In genomic region chr9:106310782-106311181, GRCh38 we compare ENCODE assay signal across 27 cellular contexts.
DNase-seq lines count a peak whose midpoint lies in the region; ATAC-seq, FAIRE-seq and TF ChIP-seq lines count a peak whose summit lies in the region.
"Had no signal": no experiment of that assay in that cellular context is flagged by ENCODE, and none has a peak within 500 bp of the region (broad histone marks: within the 10 kb centered on the region; RNA-seq: fewer than 3 reads in every experiment).

No MANE protein-coding gene starts in this region.

- 100% methylated on average over 1 of the region's 1 CpG; no CpG with 5 or more reads in 1 of the 2 experiments for WGBS in H1 (ENCODE audit: extremely low coverage in 1 of 2, insufficient coverage in 1 of 2, insufficient read length in 1 of 2, insufficient replicate concordance in 2 of 2, low coverage in 1 of 2, low lambda C conversion rate in 2 of 2, missing lambda C conversion rate in 1 of 2), 2 experiments
- 50 to 58% methylated on average over 1 of the region's 1 CpG for WGBS in tibial nerve, 2 donors

- no peak overlapping the region for H4K8ac ChIP-seq in H1 (ENCODE audit: extremely low read depth, insufficient read depth, low read length)

- H3K9me3 ChIP-seq in H1 (ENCODE audit: insufficient read depth in 2 of 2, low read depth in 1 of 2, low read length in 1 of 2) (0 out of 4 replicates have a peak, but pooled peaks cover 0 to 5% of the 10 kb centered on the region in 2 experiments), tibial nerve (no peaks in the 10 kb centered on the region)
- H3K9me3 ChIP-seq: tibial artery had no signal

- no peaks in the 10 kb centered on the region for H3K79me2 ChIP-seq in H1 (ENCODE audit: control insufficient read depth in 1 of 2, insufficient read depth in 2 of 2, low read length in 2 of 2)

- no peaks in the 10 kb centered on the region for H3K27me3 ChIP-seq in H1 (replicated peaks in 1 of 4; ENCODE audit: control insufficient read depth in 3 of 4, extremely low read depth in 1 of 4, insufficient read depth in 3 of 4, low read length in 3 of 4)
- no peaks in the 10 kb centered on the region for H3K27me3 ChIP-seq in tibial nerve
- H3K27me3 ChIP-seq: BLaER1 treated with 17β-estradiol and CSF1 and Interleukin-3, amounts not matched to agents 10 nM and 100 nM; tibial artery had no signal

- TF ChIP-seq CTCF in H1 (IDR thresholded peaks at IDR 0.05; ENCODE audit: control extremely low read depth in 1 of 3, insufficient read depth in 1 of 3, low read depth in 1 of 3, low read length in 3 of 3) (no peak), tibial nerve (IDR thresholded peaks at IDR 0.05) (no peak)

- POLR2A ChIA-PET in H1 (lab: Charles Lee; ENCODE audit: partially characterized antibody) = no interaction called here

- peak overlapping the region; percentile 27; the same call in 1 of the 2 replicates for H2BK20ac ChIP-seq in H1 (ENCODE audit: low read length)

- H3K36me3 ChIP-seq in H1 (ENCODE audit: control insufficient read depth in 2 of 4, insufficient read depth in 4 of 4, low read length in 3 of 4) (no peaks in the 10 kb centered on the region), tibial nerve (no peaks in the 10 kb centered on the region)
- H3K36me3 ChIP-seq: BLaER1 treated with 17β-estradiol and CSF1 and Interleukin-3, amounts not matched to agents 10 nM and 100 nM; tibial artery had no signal

- H2BK120ac ChIP-seq in H1 (replicated peaks; ENCODE audit: low read depth, low read length) = no peak overlapping the region

- H3K23ac ChIP-seq in H1 (ENCODE audit: insufficient read length) = no peak overlapping the region

- no peak overlapping the region for H3K9ac ChIP-seq in H1 (replicated peaks in 1 of 4; ENCODE audit: extremely low read depth in 1 of 4, low read depth in 3 of 4, low read length in 3 of 4)
- H3K9ac ChIP-seq: BLaER1 treated with 17β-estradiol and CSF1 and Interleukin-3, amounts not matched to agents 10 nM and 100 nM had no signal

- peak overlapping the region; percentile 35; the same call in 1 of the 2 replicates for H2AFZ ChIP-seq in H1 (ENCODE audit: low read length)

- TF ChIP-seq POLR2A in GM12891 (IDR thresholded peaks at IDR 0.05; ENCODE audit: low read depth, low read length) (no peak), H1 (IDR thresholded peaks at IDR 0.05; ENCODE audit: control extremely low read depth in 1 of 2, low read depth in 2 of 2, low read length in 2 of 2) (no peak), tibial nerve (IDR thresholded peaks at IDR 0.05) (no peak)

- H3K4me3 ChIP-seq in H1 (ENCODE audit: extremely low read depth in 1 of 4, insufficient read depth in 2 of 4, low read depth in 3 of 4, low read length in 4 of 4) (no peak overlapping the region), tibial nerve (no peak overlapping the region)
- H3K4me3 ChIP-seq: BLaER1 treated with 17β-estradiol and CSF1 and Interleukin-3, amounts not matched to agents 10 nM and 100 nM; lung; tibial artery had no signal

- H2BK5ac ChIP-seq in H1 (ENCODE audit: low read depth, low read length) = no peak overlapping the region

- no peak overlapping the region for H2AK5ac ChIP-seq in H1 (ENCODE audit: low read depth, low read length)

- H3K4ac ChIP-seq in H1 (replicated peaks; ENCODE audit: insufficient read length, low read depth, low read length) = no peak overlapping the region

- H3K4me1 ChIP-seq in H1 (replicated peaks in 1 of 4; ENCODE audit: control insufficient read depth in 3 of 4, insufficient read depth in 4 of 4, low read length in 3 of 4) = peaks cover 0 to 6% (median 0%) of the 10 kb centered on the region in 4 experiments; a peak in 1 of 7 replicates
- H3K4me1 ChIP-seq in tibial nerve = peaks cover 0 to 4% (median 0%) of the 10 kb centered on the region in 4 donors
- H3K4me1 ChIP-seq: tibial artery had no signal

- H3K4me2 ChIP-seq in H1 (ENCODE audit: insufficient read depth in 1 of 2, low read depth in 2 of 2, low read length in 2 of 2) = no peak overlapping the region
- H3K4me2 ChIP-seq: BLaER1 treated with 17β-estradiol and CSF1 and Interleukin-3, amounts not matched to agents 10 nM and 100 nM had no signal

- H4K91ac ChIP-seq in H1 (replicated peaks; ENCODE audit: insufficient read length, low read length) = no peak overlapping the region

- no peak overlapping the region for H2BK15ac ChIP-seq in H1 (ENCODE audit: low read length)

- H3K27ac ChIP-seq in H1 (ENCODE audit: low read depth, low read length) (no peak overlapping the region), tibial nerve (no peak overlapping the region)
- H3K27ac ChIP-seq: BLaER1 treated with 17β-estradiol and CSF1 and Interleukin-3, amounts not matched to agents 10 nM and 100 nM; tibial artery had no signal

- no peak overlapping the region for H3K56ac ChIP-seq in H1 (replicated peaks; ENCODE audit: insufficient read length, low read depth, low read length)

- no peak overlapping the region for H3K14ac ChIP-seq in H1 (ENCODE audit: insufficient read length)

- ATAC-seq in GM21381 (IDR thresholded peaks at IDR 0.05; ENCODE audit: unreplicated experiment) (peak; percentile 68), GM19397 (IDR thresholded peaks at IDR 0.05; ENCODE audit: unreplicated experiment) (no peak), HG02759 (IDR thresholded peaks at IDR 0.05; ENCODE audit: unreplicated experiment) (no peak)
- ATAC-seq: activated naive CD4-positive, alpha-beta T cell treated with anti-CD3 and anti-CD28 coated beads, Interleukin-2, amount 50 U/mL, for 72 hours; SK-N-SH treated with all-trans-retinoic acid at 6 μM for 48 hours; stimulated activated naive CD8-positive, alpha-beta T cell treated with anti-CD3 and anti-CD28 coated beads, Interleukin-15, amount 100 ng/mL, for 72 hours had no signal

- TF ChIP-seq EP300 in H1 (IDR thresholded peaks at IDR 0.05; ENCODE audit: borderline replicate concordance in 1 of 2, low read depth in 2 of 2, low read length in 2 of 2) (no peak), tibial nerve (IDR thresholded peaks at IDR 0.05) (no peak)

- CTCF ChIA-PET in H1 (lab: Charles Lee; ENCODE audit: partially characterized antibody) = interaction anchor here (1.1 to 1.3 kb wide), 2 partner anchors 25 kb away, joined by 3 to 4 read pairs; no protein-coding TSS in a partner anchor

- no peak overlapping the region for H4K5ac ChIP-seq in H1 (ENCODE audit: insufficient read length, low read depth, low read length)

- H4K20me1 ChIP-seq in H1 (replicated peaks in 1 of 2; ENCODE audit: control insufficient read depth in 1 of 2, insufficient read depth in 2 of 2, low read length in 2 of 2) = no peaks in the 10 kb centered on the region
- H4K20me1 ChIP-seq: BLaER1 treated with 17β-estradiol and CSF1 and Interleukin-3, amounts not matched to agents 10 nM and 100 nM had no signal

- FAIRE-seq in GM12891 (lab: Jason Lieb, UNC) = peak; percentile 76
- no peak for FAIRE-seq in H1 (lab: Jason Lieb, UNC)
- FAIRE-seq: keratinocyte had no signal

- H3K79me1 ChIP-seq in H1 (ENCODE audit: low read depth, low read length) = no peaks in the 10 kb centered on the region

- DNase-seq in GM12891 (ENCODE audit: insufficient read length, low spot score) (no peak), NOMO-1 treated with DMSO at 0.1 percent for 48 hours (lab: John Stamatoyannopoulos, UW; ENCODE audit: unreplicated experiment) (peak; percentile 83), H1 (ENCODE audit: low read depth in 1 of 2, low spot score in 2 of 2) (no peak), tibial nerve (ENCODE audit: low spot score in 2 of 2) (no peak), UCSD-AML1 (lab: John Stamatoyannopoulos, UW; ENCODE audit: unreplicated experiment) (no peak)
- DNase-seq: activated B cell treated with CpG ODN at 0.5 μM for 24 hours; activated CD8-positive, alpha-beta memory T cell treated with anti-CD3 and anti-CD28 coated beads, Interleukin-2, amount 50 U/mL, for 48 hours; aorta; Calu3; DND-41; HCEC 1CT; NCI-H1694; NCI-H2171; NCI-H524; NK-92 treated with Interleukin-12 subunit alpha and Interleukin-12 subunit beta, amount 100 ng/mL, for 24 hours; stimulated activated CD4-positive, alpha-beta T cell treated with anti-CD3 and anti-CD28 coated beads, Interleukin-15, amount 100 ng/mL, for 24 hours; stimulated activated naive CD8-positive, alpha-beta T cell treated with anti-CD3 and anti-CD28 coated beads, Interleukin-15, amount 100 ng/mL, for 72 hours; T-helper 9 cell; tibial artery had no signal

- H3K18ac ChIP-seq in H1 (ENCODE audit: extremely low read depth, low read length) = no peak overlapping the region

- no peaks in the 10 kb centered on the region for H3K23me2 ChIP-seq in H1 (ENCODE audit: low read depth, low read length)

- H2BK12ac ChIP-seq in H1 (ENCODE audit: low read depth, low read length) = 0 out of 2 replicates have a peak overlapping the region, but pooled peaks have one; percentile 41

- no peak for TF ChIP-seq RAD21 in H1 (IDR thresholded peaks at IDR 0.05 in 1 of 2, conservative IDR thresholded peaks at IDR 0.05 in 1 of 2; ENCODE audit: low read depth in 2 of 2, low read length in 2 of 2)

TF ChIP-seq in GM12891, 5 proteins besides CTCF, POLR2A, EP300 and RAD21:
- peak; percentile 41; the same call in 1 of the 2 replicates for TF ChIP-seq SPI1 (IDR thresholded peaks at IDR 0.05; ENCODE audit: low read depth, low read length)
- TF ChIP-seq PAX5 (IDR thresholded peaks at IDR 0.05; ENCODE audit: insufficient read depth, low read length, severe bottlenecking) = no peak

TF ChIP-seq in H1, 55 proteins besides CTCF, POLR2A, EP300 and RAD21 (continues in another document):
- TF ChIP-seq EZH2 (IDR thresholded peaks at IDR 0.05; ENCODE audit: low read depth, low read length, severe bottlenecking) (no peak), YY1 (IDR thresholded peaks at IDR 0.05; ENCODE audit: low read depth, low read length) (no peak), CBX5 (IDR thresholded peaks at IDR 0.05; ENCODE audit: low read depth, low read length) (no peak), NRF1 (IDR thresholded peaks at IDR 0.05; ENCODE audit: low read depth, low read length) (no peak), POLR2AphosphoS5 (IDR thresholded peaks at IDR 0.05; ENCODE audit: low read depth, low read length) (no peak), FOSL1 (IDR thresholded peaks at IDR 0.05; ENCODE audit: insufficient read depth, low read depth, low read length) (no peak), EGR1 (IDR thresholded peaks at IDR 0.05; ENCODE audit: borderline replicate concordance, low read depth, low read length) (no peak)
